Comparison of ENCODE assay signal across 8 cellular contexts in genomic region chr13:91375119-91375729, GRCh38. TPM values are rescaled to one million over a fixed set of nuclear protein-coding genes. Genes with fewer than 3 reads are reported as not detected.
DNase-seq lines count a peak whose midpoint lies in the region; ATAC-seq and TF ChIP-seq lines count a peak whose summit lies in the region.

No MANE protein-coding gene starts in this region.

- CTCF ChIA-PET in OCI-LY7 (lab: Charles Lee; ENCODE audit: unreplicated experiment): interaction anchor here (0.6 to 1.5 kb wide), 3 partner anchors 8 to 85 kb away, joined by 3 read pairs; no protein-coding TSS in a partner anchor

- POLR2A ChIA-PET in OCI-LY7 (lab: Charles Lee): interaction anchor here (0.6 to 4.0 kb wide), 13 partner anchors 8 to 422 kb away, joined by 3 to 33 read pairs (median 4); no protein-coding TSS in a partner anchor

- no TSS peak for BruUV-seq in OCI-LY7 (replicated peaks; lab: Mats Ljungman, UMichigan)

- H3K18ac ChIP-seq in neuronal stem cell (ENCODE audit: low read length): no peak overlapping the region

- no peak overlapping the region for H2BK5ac ChIP-seq in neuronal stem cell (ENCODE audit: low read length)

- H3K4me2 ChIP-seq in OCI-LY7 (ENCODE audit: low read length): peak overlapping the region; percentile 2; the same call in 1 of the 2 replicates
- H3K4me2 ChIP-seq in neuronal stem cell (ENCODE audit: insufficient read depth, low read length, poor library complexity, severe bottlenecking): no peak overlapping the region

- H3K4me1 Mint-ChIP-seq in CD4-positive, CD25-positive, alpha-beta regulatory T cell: peaks cover 0 to 3% (median 2%) of the 10 kb centered on the region in 4 donors

- H3K4me1 ChIP-seq in CD4-positive, CD25-positive, alpha-beta regulatory T cell (ENCODE audit: control insufficient read depth, insufficient read depth, low read length, poor library complexity, severe bottlenecking): no peaks in the 10 kb centered on the region
- H3K4me1 ChIP-seq in OCI-LY7 (ENCODE audit: insufficient read depth, low read length, poor library complexity, severe bottlenecking) (no peaks in the 10 kb centered on the region), HAP-1 (peaks cover 8% of the 10 kb centered on the region), neuronal stem cell (ENCODE audit: control insufficient read depth in 2 of 2, insufficient read depth in 1 of 2, low read depth in 1 of 2, low read length in 2 of 2) (no peaks in the 10 kb centered on the region)

- H3K4me3 Mint-ChIP-seq in CD4-positive, CD25-positive, alpha-beta regulatory T cell: no peak overlapping the region

- no peak overlapping the region for H3K9ac ChIP-seq in neuronal stem cell (ENCODE audit: low read depth, low read length, poor library complexity)

- no peaks in the 10 kb centered on the region for H3K9me3 ChIP-seq in CD4-positive, CD25-positive, alpha-beta regulatory T cell (ENCODE audit: control insufficient read depth in 2 of 2, low read length in 2 of 2)
- peaks cover 5% of the 10 kb centered on the region; the same call in 1 of the 2 replicates for H3K9me3 ChIP-seq in OCI-LY7 (ENCODE audit: low read length)
- no peaks in the 10 kb centered on the region for H3K9me3 ChIP-seq in HAP-1
- H3K9me3 ChIP-seq in neuronal stem cell (replicated peaks in 1 of 2; ENCODE audit: control insufficient read depth in 2 of 2, insufficient read depth in 1 of 2, low read depth in 1 of 2, low read length in 2 of 2): no peaks in the 10 kb centered on the region

- H3K23ac ChIP-seq in neuronal stem cell (ENCODE audit: low read depth, low read length, poor library complexity): no peak overlapping the region

- H3K4ac ChIP-seq in neuronal stem cell (ENCODE audit: low read length): no peak overlapping the region

- peaks cover 16% of the 10 kb centered on the region for H3K27me3 Mint-ChIP-seq in CD4-positive, CD25-positive, alpha-beta regulatory T cell

- H3K27ac ChIP-seq in CD4-positive, CD25-positive, alpha-beta regulatory T cell (ENCODE audit: insufficient read depth, low read length, poor library complexity, severe bottlenecking): no peak overlapping the region
- H3K27ac ChIP-seq in OCI-LY7 (ENCODE audit: low read depth, low read length, poor library complexity, severe bottlenecking) (no peak overlapping the region), neuronal stem cell (replicated peaks; ENCODE audit: low read length) (no peak overlapping the region)

- no peak overlapping the region for H4K8ac ChIP-seq in neuronal stem cell (ENCODE audit: low read depth, low read length)

- H2AFZ ChIP-seq in OCI-LY7 (ENCODE audit: low read length) (peak overlapping the region; percentile 7; the same call in 1 of the 2 replicates), neuronal stem cell (ENCODE audit: low read length) (no peak overlapping the region)

- no peaks in the 10 kb centered on the region for H3K36me3 Mint-ChIP-seq in CD4-positive, CD25-positive, alpha-beta regulatory T cell

- H3K79me2 ChIP-seq in OCI-LY7 (ENCODE audit: insufficient read depth, low read depth, low read length): no peaks in the 10 kb centered on the region

- H3K9me3 Mint-ChIP-seq in CD4-positive, CD25-positive, alpha-beta regulatory T cell: no peaks in the 10 kb centered on the region

- no peak overlapping the region for H3K4me3 ChIP-seq in CD4-positive, CD25-positive, alpha-beta regulatory T cell (ENCODE audit: low read depth, low read length)
- H3K4me3 ChIP-seq in OCI-LY7 (ENCODE audit: low read depth, low read length, poor library complexity, severe bottlenecking) (no peak overlapping the region), HAP-1 (no peak overlapping the region), neuronal stem cell (ENCODE audit: low read length in 2 of 2) (no peak overlapping the region)

- no peak overlapping the region for H2BK15ac ChIP-seq in neuronal stem cell (ENCODE audit: low read length)

- H3K27ac Mint-ChIP-seq in CD4-positive, CD25-positive, alpha-beta regulatory T cell: no peak overlapping the region

- in situ Hi-C loops in HAP-1 (cut with MboI; ENCODE audit: low sequenced_read_pairs): loop anchor here (25.0 kb wide), 1 partner anchor 337 kb away; no protein-coding TSS in a partner anchor

- peak in 2 of 3 donors; percentile 15 to 41 for DNase-seq in CD4-positive, CD25-positive, alpha-beta regulatory T cell
- peak; percentile 85 for DNase-seq in OCI-LY7 (ENCODE audit: low spot score)
- peak; percentile 14 for DNase-seq in fibroblast of peridontal ligament (ENCODE audit: extremely low read depth)
- no peak for DNase-seq in NCI-H128 (lab: John Stamatoyannopoulos, UW; ENCODE audit: unreplicated experiment)
- DNase-seq in HAP-1 (ENCODE audit: low spot score in 2 of 2): no peak
- DNase-seq in neuronal stem cell (ENCODE audit: low spot score): no peak

- no peak overlapping the region for H4K91ac ChIP-seq in neuronal stem cell (ENCODE audit: low read depth, low read length, poor library complexity)

- no peak for TF ChIP-seq CTCF in OCI-LY7 (conservative IDR thresholded peaks at IDR 0.05; ENCODE audit: low read length)

- ATAC-seq in CD4-positive, CD25-positive, alpha-beta regulatory T cell (ENCODE audit: low read depth in 2 of 2): peak in 1 of 2 donors; percentile 55
- ATAC-seq in GM18867 (IDR thresholded peaks at IDR 0.05; ENCODE audit: unreplicated experiment) (peak; percentile 98), HG02938 (IDR thresholded peaks at IDR 0.05; ENCODE audit: unreplicated experiment) (peak; percentile 96)

- no peaks in the 10 kb centered on the region for H3K36me3 ChIP-seq in CD4-positive, CD25-positive, alpha-beta regulatory T cell (ENCODE audit: control insufficient read depth, insufficient read depth, low read length)
- H3K36me3 ChIP-seq in OCI-LY7 (ENCODE audit: insufficient read depth, low read length): no peaks in the 10 kb centered on the region
- no peaks in the 10 kb centered on the region for H3K36me3 ChIP-seq in HAP-1 (replicated peaks)
- no peaks in the 10 kb centered on the region for H3K36me3 ChIP-seq in neuronal stem cell (replicated peaks in 1 of 2; ENCODE audit: control insufficient read depth in 2 of 2, insufficient read depth in 2 of 2, low read length in 2 of 2)

- no peak overlapping the region for H2BK120ac ChIP-seq in neuronal stem cell (ENCODE audit: low read depth, low read length)

- no peak overlapping the region for H3K14ac ChIP-seq in neuronal stem cell (ENCODE audit: low read length)

- H3K27me3 ChIP-seq in CD4-positive, CD25-positive, alpha-beta regulatory T cell (ENCODE audit: control insufficient read depth, insufficient read depth, low read length): peaks cover 4% of the 10 kb centered on the region
- no peaks in the 10 kb centered on the region for H3K27me3 ChIP-seq in HAP-1 (ENCODE audit: low read depth)
- no peaks in the 10 kb centered on the region for H3K27me3 ChIP-seq in neuronal stem cell (ENCODE audit: control insufficient read depth in 3 of 3, insufficient read depth in 3 of 3, low read depth in 1 of 3, low read length in 3 of 3)

- intact Hi-C loops in OCI-LY7 (cut with micrococcal nuclease; ENCODE audit: unreplicated experiment): loop anchor here (1.0 to 5.0 kb wide), 3 partner anchors 32 to 347 kb away; no protein-coding TSS in a partner anchor

- H4K20me1 ChIP-seq in OCI-LY7 (ENCODE audit: insufficient read depth, low read length): peaks cover 9% of the 10 kb centered on the region; the same call in 1 of the 2 replicates

- no peak overlapping the region for H2AK5ac ChIP-seq in neuronal stem cell (ENCODE audit: low read depth, low read length)

- WGBS in neuronal stem cell (ENCODE audit: extremely low coverage in 2 of 2, insufficient read length in 2 of 2, insufficient replicate concordance in 1 of 2), 2 donors: no CpG with 5 or more reads among the region's 4 CpGs

- H3K9me2 ChIP-seq in OCI-LY7 (ENCODE audit: insufficient read depth, low read length): peaks cover 5% of the 10 kb centered on the region; the same call in 1 of the 2 replicates

- no peak overlapping the region for H2BK12ac ChIP-seq in neuronal stem cell (ENCODE audit: low read length)

- no peaks in the 10 kb centered on the region for H3K79me1 ChIP-seq in neuronal stem cell (ENCODE audit: low read depth, low read length)

RNA-seq across cellular contexts. Expression of gene GPC5, which starts 23.2 kb away (rescaled TPM):
- total RNA-seq in CD4-positive, CD25-positive, alpha-beta regulatory T cell: 0.81 TPM
- polyA plus RNA-seq in CD4-positive, CD25-positive, alpha-beta regulatory T cell: under 1 TPM in 2 of 4 donors, not detected in 2; 0.29 to 0.59 TPM
- 1.7 and 2.4 TPM in 2 replicates for total RNA-seq in OCI-LY7 (2014; rRNA removed; shearing (Covaris generic))
- not detected in 2 replicates for total RNA-seq in OCI-LY7 (2022)
- 0.18 TPM for polyA plus RNA-seq in neuronal stem cell (2013, experiment 1 of 2)
- polyA plus RNA-seq in neuronal stem cell (2013, experiment 2 of 2): 0.25 TPM

RNA-seq across cellular contexts. Expression of gene MIR17HG, which starts 27.7 kb away (rescaled TPM):
- 7.2 TPM for total RNA-seq in CD4-positive, CD25-positive, alpha-beta regulatory T cell
- under 1 TPM; 0.32 to 0.64 (median 0.48) TPM for polyA plus RNA-seq in CD4-positive, CD25-positive, alpha-beta regulatory T cell
- 175 and 242 TPM in 2 replicates for total RNA-seq in OCI-LY7 (2014; rRNA removed; shearing (Covaris generic))
- total RNA-seq in OCI-LY7 (2022): 199 and 229 TPM in 2 replicates
- polyA plus RNA-seq in neuronal stem cell (2013, experiment 1 of 2): 5.1 TPM
- 5.2 TPM for polyA plus RNA-seq in neuronal stem cell (2013, experiment 2 of 2)

Comparison
In these comparisons a context has a peak if more than half of its experiments do, and no peak if none do; other contexts are left out.
1. DNase-seq: peak in CD4-positive, CD25-positive, alpha-beta regulatory T cell (2 of 3), OCI-LY7 (single experiment) and fibroblast of peridontal ligament (single experiment); none in NCI-H128 (single experiment), HAP-1 (0 of 2) and neuronal stem cell (single experiment).
2. RNA of gene MIR17HG, which starts 27.7 kb away (total RNA-seq): 175 to 242 TPM in OCI-LY7; 7.2 TPM in CD4-positive, CD25-positive, alpha-beta regulatory T cell (single experiment); every median in the first group is over 10 times any median in the second.